In the genomic region with DNA sequence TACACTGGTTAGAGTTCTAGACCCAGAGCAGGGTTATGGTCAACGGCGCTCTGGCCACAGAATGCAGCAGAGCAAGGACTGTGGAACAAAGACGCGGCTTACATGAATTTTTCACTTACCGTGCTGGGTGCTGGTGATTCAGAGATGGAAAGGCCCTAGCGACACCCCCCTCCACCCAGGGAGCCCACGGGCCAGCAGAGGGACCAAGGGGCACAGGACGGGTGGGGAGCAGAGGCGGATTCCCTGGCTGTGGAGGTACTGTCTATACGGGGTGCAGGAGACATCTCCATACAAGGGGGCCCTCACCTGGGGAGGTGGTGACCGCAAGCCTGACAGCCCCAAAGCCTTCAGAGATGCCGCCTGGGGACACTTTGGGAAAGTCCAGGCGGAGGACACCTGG, we compare ENCODE assay signal across 19 cellular contexts. TPM values are rescaled to one million over a fixed set of nuclear protein-coding genes. Genes with fewer than 3 reads are reported as not detected.
DNase-seq lines count a peak whose midpoint lies in the region; ATAC-seq and TF ChIP-seq lines count a peak whose summit lies in the region.
"Had no signal": no experiment of that assay in that cellular context is flagged by ENCODE, and none has a peak within 500 bp of the region (broad histone marks: within the 10 kb centered on the region; RNA-seq: fewer than 3 reads in every experiment).

No MANE protein-coding gene starts in this region.

- TF ChIP-seq POLR2A in IMR-90 (IDR thresholded peaks at IDR 0.05; ENCODE audit: low read depth, low read length): no peak

- no peak overlapping the region for H2BK120ac ChIP-seq in IMR-90 (ENCODE audit: low read depth, low read length)

- H3K23ac ChIP-seq in IMR-90 (ENCODE audit: low read depth, low read length): no peak overlapping the region

- no peak overlapping the region for H3K14ac ChIP-seq in IMR-90 (replicated peaks; ENCODE audit: low read depth, low read length)

- H3K9ac ChIP-seq in IMR-90 (ENCODE audit: low read depth, low read length): no peak overlapping the region
- H3K9ac ChIP-seq in parathyroid adenoma: no peak overlapping the region
- H3K9ac ChIP-seq: GM23248 had no signal

- TF ChIP-seq CTCF in IMR-90 (conservative IDR thresholded peaks at IDR 0.05; ENCODE audit: low read depth, low read length): no peak
- no peak for TF ChIP-seq CTCF in left ventricle myocardium inferior (IDR thresholded peaks at IDR 0.05; ENCODE audit: borderline replicate concordance)
- no peak for TF ChIP-seq CTCF in parathyroid adenoma (IDR thresholded peaks at IDR 0.05)

- H3K79me2 ChIP-seq in parathyroid adenoma: no peaks in the 10 kb centered on the region

- peaks cover 5% of the 10 kb centered on the region for H3K4me1 Mint-ChIP-seq in activated T-cell treated with anti-CD3 and anti-CD28 coated beads, Interleukin-2, amount 50 U/mL, for 4 hours (ENCODE audit: low read depth)

- H4K20me1 ChIP-seq in IMR-90 (ENCODE audit: insufficient read depth, low read length): no peaks in the 10 kb centered on the region

- no peak overlapping the region for H3K4ac ChIP-seq in IMR-90 (ENCODE audit: low read depth, low read length)

- H4K5ac ChIP-seq in IMR-90 (ENCODE audit: low read depth, low read length): no peak overlapping the region

- no peak overlapping the region for H4K91ac ChIP-seq in IMR-90 (ENCODE audit: insufficient read depth, low read depth, low read length)

- H3K27me3 ChIP-seq in IMR-90 (ENCODE audit: control insufficient read depth, insufficient read depth, low read length): peaks cover 32% of the 10 kb centered on the region
- H3K27me3 ChIP-seq in left ventricle myocardium inferior (ENCODE audit: low read depth): peaks cover 47% of the 10 kb centered on the region
- H3K27me3 ChIP-seq in parathyroid adenoma (ENCODE audit: control insufficient read depth, insufficient read depth, low read length): no peaks in the 10 kb centered on the region

- no peak overlapping the region for H4K8ac ChIP-seq in IMR-90 (ENCODE audit: low read depth in 2 of 2, low read length in 2 of 2)

- peak overlapping the region; percentile 63 for H3K4me3 Mint-ChIP-seq in activated T-cell treated with anti-CD3 and anti-CD28 coated beads, Interleukin-2, amount 50 U/mL, for 4 hours
- H3K4me3 Mint-ChIP-seq: activated CD8-positive, alpha-beta memory T cell treated with anti-CD3 and anti-CD28 coated beads, Interleukin-2, amount 10 ng/mL, durations not matched to agents 7 days and 5 days had no signal

- H2BK5ac ChIP-seq in IMR-90 (ENCODE audit: low read depth, low read length, poor library complexity, severe bottlenecking): no peak overlapping the region

- H3K4me3 ChIP-seq in IMR-90 (ENCODE audit: insufficient read depth, low read depth, low read length) (no peak overlapping the region), left ventricle myocardium inferior (peak overlapping the region; percentile 75), parathyroid adenoma (ENCODE audit: low read depth, low read length) (peak overlapping the region; percentile 63)
- H3K4me3 ChIP-seq: GM12878 had no signal

- H3K4me1 ChIP-seq in IMR-90 (ENCODE audit: control insufficient read depth, insufficient read depth, low read length) (peaks cover 11% of the 10 kb centered on the region), left ventricle myocardium inferior (peaks cover 52% of the 10 kb centered on the region), parathyroid adenoma (no peaks in the 10 kb centered on the region)

- no peaks in the 10 kb centered on the region for H3K36me3 Mint-ChIP-seq in activated T-cell treated with anti-CD3 and anti-CD28 coated beads, Interleukin-2, amount 50 U/mL, for 4 hours (ENCODE audit: insufficient read depth)
- H3K36me3 Mint-ChIP-seq: activated CD8-positive, alpha-beta memory T cell treated with anti-CD3 and anti-CD28 coated beads, Interleukin-2, amount 10 ng/mL, durations not matched to agents 7 days and 5 days; stimulated activated memory B cell treated with anti-CD40 and anti-IgM and Interleukin-4, amounts not matched to agents 10 μg/mL and 1 μg/mL and 100 μg/mL, for 72 hours had no signal

- H3K4me2 ChIP-seq in IMR-90 (ENCODE audit: low read depth, low read length) (no peak overlapping the region), parathyroid adenoma (ENCODE audit: low read length) (no peak overlapping the region)

- no peak overlapping the region for H3K18ac ChIP-seq in IMR-90 (ENCODE audit: low read depth, low read length)

- no peak overlapping the region for H2AK5ac ChIP-seq in IMR-90 (ENCODE audit: low read depth, low read length)

- H3K36me3 ChIP-seq in IMR-90 (ENCODE audit: control insufficient read depth, insufficient read depth, low read length) (no peaks in the 10 kb centered on the region), left ventricle myocardium inferior (no peaks in the 10 kb centered on the region), parathyroid adenoma (ENCODE audit: control insufficient read depth, insufficient read depth, low read length) (no peaks in the 10 kb centered on the region)
- H3K36me3 ChIP-seq: cardiac muscle cell, tibial nerve had no signal

- H2AK9ac ChIP-seq in IMR-90 (replicated peaks; ENCODE audit: low read depth, low read length, poor library complexity): no peak overlapping the region

- H3K79me1 ChIP-seq in IMR-90 (ENCODE audit: low read depth in 1 of 2, low read length in 2 of 2): no peaks in the 10 kb centered on the region; a peak in 1 of 4 replicates

- no peak overlapping the region for H2BK20ac ChIP-seq in IMR-90 (ENCODE audit: low read depth, low read length)

- ATAC-seq in activated T-cell treated with anti-CD3 and anti-CD28 coated beads, Interleukin-2, amount 50 U/mL, for 4 hours: no peak
- ATAC-seq in IMR-90 (ENCODE audit: low read depth): no peak
- ATAC-seq: activated CD8-positive, alpha-beta memory T cell treated with anti-CD3 and anti-CD28 coated beads, Interleukin-2, amount 10 ng/mL, durations not matched to agents 7 days and 5 days; GM12878; stimulated activated memory B cell treated with anti-CD40 and anti-IgM and Interleukin-4, amounts not matched to agents 10 μg/mL and 1 μg/mL and 100 μg/mL, for 72 hours had no signal

- TF ChIP-seq RAD21 in IMR-90 (IDR thresholded peaks at IDR 0.05; ENCODE audit: low read length): no peak

- WGBS in IMR-90 (ENCODE audit: extremely low coverage in 2 of 2, insufficient read length in 1 of 2), 2 experiments: 100% methylated on average over 1 of the region's 13 CpGs; no CpG with 5 or more reads in 1 of the 2 experiments

- H3K56ac ChIP-seq in IMR-90 (ENCODE audit: extremely low read depth, insufficient read depth, low read length): no peak overlapping the region

- peak overlapping the region; percentile 90 for H2AFZ ChIP-seq in IMR-90 (replicated peaks; ENCODE audit: low read length, poor library complexity)
- H2AFZ ChIP-seq in parathyroid adenoma: no peak overlapping the region

- no TSS peak for BruUV-seq in IMR-90 (replicated peaks; lab: Mats Ljungman, UMichigan)

- dilution Hi-C loops in IMR-90 (cut with HindIII; ENCODE audit: low sequenced_read_pairs, unreplicated experiment): no loop called here

- H3K27ac ChIP-seq in IMR-90 (ENCODE audit: insufficient read depth, low read length) (no peak overlapping the region), left ventricle myocardium inferior (replicated peaks) (no peak overlapping the region), parathyroid adenoma (no peak overlapping the region)
- H3K27ac ChIP-seq: cardiac muscle cell, GM23248 had no signal

- DNase-seq in activated T-cell treated with anti-CD3 and anti-CD28 coated beads, Interleukin-2, amount 50 U/mL, for 4 hours: no peak
- no peak for DNase-seq in activated T-cell treated with anti-CD3 and anti-CD28 coated beads, Interleukin-2, amount 50 U/mL, for 1 hour
- no peak for DNase-seq in IMR-90
- DNase-seq in left ventricle myocardium inferior: no peak
- no peak for DNase-seq in HPDE6-E6E7 (ENCODE audit: extremely low spot score)
- DNase-seq in germinal center (ENCODE audit: low spot score): no peak
- DNase-seq in NAMALWA (ENCODE audit: low spot score): no peak
- DNase-seq: ACHN; activated CD8-positive, alpha-beta memory T cell treated with anti-CD3 and anti-CD28 coated beads, Interleukin-2, amount 10 ng/mL, durations not matched to agents 7 days and 5 days; COR-L47; GM23248; NCI-H2029 treated with DMSO at 0.1 percent for 48 hours; NCI-H524; PC-3 had no signal

- peaks cover 22% of the 10 kb centered on the region for H3K27me3 Mint-ChIP-seq in activated T-cell treated with anti-CD3 and anti-CD28 coated beads, Interleukin-2, amount 50 U/mL, for 4 hours (ENCODE audit: low read depth)

- H3K9me3 ChIP-seq in IMR-90 (ENCODE audit: control insufficient read depth, insufficient read depth, low read length) (no peaks in the 10 kb centered on the region), left ventricle myocardium inferior (replicated peaks) (no peaks in the 10 kb centered on the region), parathyroid adenoma (ENCODE audit: control insufficient read depth, low read length) (no peaks in the 10 kb centered on the region)
- H3K9me3 ChIP-seq: tibial nerve had no signal

- POLR2A ChIA-PET in IMR-90 (lab: Charles Lee; ENCODE audit: unreplicated experiment): no interaction called here

- peaks cover 3% of the 10 kb centered on the region for H3K9me1 ChIP-seq in IMR-90 (ENCODE audit: insufficient read depth, low read length)

- intact Hi-C loops in IMR-90 (cut with micrococcal nuclease): no loop called here
- intact Hi-C loops in left ventricle myocardium inferior (cut with micrococcal nuclease): no loop called here

- CTCF ChIA-PET in IMR-90 (lab: Yijun Ruan, JAX): no interaction called here

- H3K9me3 Mint-ChIP-seq in activated T-cell treated with anti-CD3 and anti-CD28 coated beads, Interleukin-2, amount 50 U/mL, for 4 hours: no peaks in the 10 kb centered on the region
- H3K9me3 Mint-ChIP-seq: stimulated activated memory B cell treated with anti-CD40 and anti-IgM and Interleukin-4, amounts not matched to agents 10 μg/mL and 1 μg/mL and 100 μg/mL, for 72 hours had no signal

- in situ Hi-C loops in IMR-90 (cut with MboI; ENCODE audit: low sequenced_read_pairs): no loop called here

- no peak overlapping the region for H2BK15ac ChIP-seq in IMR-90 (ENCODE audit: low read depth, low read length)

RNA-seq across cellular contexts. Expression of gene SEPTIN5, which starts 1.1 kb away (rescaled TPM):
- 1 to 10 TPM in 2 of 3 donors, under 1 TPM in 1; 0.38 to 1.3 (median 1.1) TPM for total RNA-seq in activated T-cell treated with anti-CD3 and anti-CD28 coated beads, Interleukin-2, amount 50 U/mL, for 4 hours
- total RNA-seq in IMR-90 (2012; rRNA removed) (16.8 and 17.2 TPM in 2 replicates), left ventricle myocardium inferior (141 TPM)
- 20.7 and 22.3 TPM in 2 replicates for polyA plus RNA-seq in IMR-90 (2012; rRNA removed)
- 10.4 and 22.8 TPM in 2 replicates for polyA plus RNA-seq in IMR-90 (2012; cell fraction: cytosol; rRNA removed)
- 65.7 and 90.4 TPM in 2 replicates for polyA plus RNA-seq in IMR-90 (2012; cell fraction: nucleus; rRNA removed; ENCODE audit: low replicate concordance)

RNA-seq across cellular contexts. Expression of gene GP1BB, which starts 10.1 kb away (rescaled TPM):
- under 1 TPM in 2 of 3 donors, not detected in 1; 0.25 to 0.37 TPM for total RNA-seq in activated T-cell treated with anti-CD3 and anti-CD28 coated beads, Interleukin-2, amount 50 U/mL, for 4 hours
- total RNA-seq in IMR-90 (2012; rRNA removed) (0.18 and 0.28 TPM in 2 replicates), left ventricle myocardium inferior (not detected)
- 1.5 and 4.6 TPM in 2 replicates for polyA plus RNA-seq in IMR-90 (2012; rRNA removed)
- 1.2 and 3.0 TPM in 2 replicates for polyA plus RNA-seq in IMR-90 (2012; cell fraction: cytosol; rRNA removed)
- polyA plus RNA-seq in IMR-90 (2012; cell fraction: nucleus; rRNA removed; ENCODE audit: low replicate concordance): 7.1 and 36.7 TPM in 2 replicates
- total RNA-seq: activated CD8-positive, alpha-beta memory T cell treated with anti-CD3 and anti-CD28 coated beads, Interleukin-2, amount 10 ng/mL, durations not matched to agents 7 days and 5 days had no signal

RNA-seq across cellular contexts. Expression of gene TBX1, which starts 47.4 kb away (rescaled TPM):
- not detected for total RNA-seq in activated T-cell treated with anti-CD3 and anti-CD28 coated beads, Interleukin-2, amount 50 U/mL, for 4 hours
- total RNA-seq in IMR-90 (2012; rRNA removed) (not detected in 2 replicates), left ventricle myocardium inferior (8.0 TPM)
- 0.03 and 0.13 TPM in 2 replicates for polyA plus RNA-seq in IMR-90 (2012; rRNA removed)
- 0.03 TPM in 1 of 2 replicates, not detected in the other for polyA plus RNA-seq in IMR-90 (2012; cell fraction: cytosol; rRNA removed)
- 0.08 and 0.36 TPM in 2 replicates for polyA plus RNA-seq in IMR-90 (2012; cell fraction: nucleus; rRNA removed; ENCODE audit: low replicate concordance)
- total RNA-seq: GM12878 had no signal
- polyA plus RNA-seq: GM12878 had no signal
